21 cellular contexts compared by ENCODE assay signal in the genomic region with DNA sequence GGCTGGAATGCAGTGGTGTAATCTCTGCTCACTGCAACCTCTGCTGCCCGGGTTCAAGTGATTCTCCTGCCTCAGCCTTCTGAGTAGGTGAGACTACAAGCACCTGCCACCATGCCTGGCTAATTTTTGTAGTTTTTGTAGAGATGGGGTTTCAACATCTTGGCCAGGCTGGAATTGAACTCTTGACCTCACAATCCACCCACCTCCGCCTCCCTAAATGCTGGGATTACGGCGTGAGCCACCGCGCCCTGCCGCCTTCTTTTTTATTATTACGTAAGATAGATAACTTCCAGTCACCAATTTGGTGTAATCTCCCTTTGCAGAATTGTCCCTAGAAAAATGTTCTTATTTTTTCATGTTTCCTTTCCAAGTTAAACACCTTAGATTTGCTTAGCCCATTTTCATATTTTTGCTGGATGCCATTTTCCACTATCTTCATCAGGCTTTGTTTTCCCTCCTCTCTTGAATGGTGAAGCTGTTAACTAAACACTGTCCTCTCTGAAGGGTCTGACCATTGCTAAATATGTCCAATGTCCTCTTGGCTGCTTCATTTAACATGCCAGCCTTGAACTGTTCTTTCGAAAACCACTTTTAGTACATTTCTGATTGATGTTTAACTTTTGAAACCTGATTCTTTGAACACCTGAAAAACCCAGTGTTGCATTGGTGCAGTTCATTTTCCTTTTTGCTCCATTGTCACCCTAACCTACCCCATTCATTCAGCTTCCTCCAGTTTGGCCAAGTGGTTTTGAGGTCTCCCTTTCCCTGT.
"Had no signal": no experiment of that assay in that cellular context is flagged by ENCODE, and none has a peak within 500 bp of the region (broad histone marks: within the 10 kb centered on the region; RNA-seq: fewer than 3 reads in every experiment).

No MANE protein-coding gene starts in this region.

- H3K27ac ChIP-seq: SJSA1, SK-N-MC had no signal

- H3K4me1 ChIP-seq: SJSA1 had no signal

- DNase-seq: KBM-7, NCI-H1092, NCI-H1105 treated with DMSO at 0.1 percent for 48 hours, NCI-H1417 treated with DMSO at 0.1 percent for 48 hours, NCI-H146, NCI-H1694 treated with DMSO at 0.1 percent for 48 hours, NCI-H2029, NCI-H2081 treated with DMSO at 0.1 percent for 48 hours, NCI-H2171, NCI-H226, NCI-H446, NCI-H510A, NCI-H524 treated with DMSO at 0.1 percent for 48 hours, NCI-H69, NCI-H774, Right ventricle myocardium superior, RPMI8226, SIG-M5 had no signal

- FAIRE-seq: RCC 7860 had no signal

- H3K27me3 ChIP-seq: SJSA1 had no signal

- H3K36me3 ChIP-seq: SJSA1 had no signal

- H3K4me3 ChIP-seq: SJSA1, SK-N-MC had no signal
